1 cellular context compared by ENCODE assay signal in genomic region chr14:85197976-85198375, GRCh38.
TF ChIP-seq lines count a peak whose summit lies in the region.

No MANE protein-coding gene starts in this region.

TF ChIP-seq in GM23338, 12 proteins besides CTCF, POLR2A, EP300 and RAD21 (continued from another document):
- TF ChIP-seq REST (IDR thresholded peaks at IDR 0.05; ENCODE audit: unreplicated experiment): no peak
- no peak for TF ChIP-seq ETS1 (IDR thresholded peaks at IDR 0.05)
- no peak for TF ChIP-seq CREB1 (CRISPR knock-in tag; IDR thresholded peaks at IDR 0.05; ENCODE audit: low read depth)
- TF ChIP-seq STAT1 (IDR thresholded peaks at IDR 0.05; ENCODE audit: unreplicated experiment): no peak
- TF ChIP-seq EZH2 (IDR thresholded peaks at IDR 0.05; ENCODE audit: low read depth, unreplicated experiment): no peak
- no peak for TF ChIP-seq JUNB (IDR thresholded peaks at IDR 0.05; ENCODE audit: unreplicated experiment)
- no peak for TF ChIP-seq EZH2phosphoT487 (IDR thresholded peaks at IDR 0.05; ENCODE audit: unreplicated experiment)
- TF ChIP-seq POLR2AphosphoS5 (IDR thresholded peaks at IDR 0.05; ENCODE audit: low read depth): no peak
- no peak for TF ChIP-seq ZNF462 (CRISPR knock-in tag; IDR thresholded peaks at IDR 0.05)
TF ChIP-seq in GM23338: peak in this region for 0.
